ENCODE assay signal across 15 cellular contexts in genomic region chr15:83695901-83696425, GRCh38. TPM values are rescaled to one million over a fixed set of nuclear protein-coding genes. Genes with fewer than 3 reads are reported as not detected.
"Had no signal": no experiment of that assay in that cellular context is flagged by ENCODE, and none has a peak within 500 bp of the region (broad histone marks: within the 10 kb centered on the region; RNA-seq: fewer than 3 reads in every experiment).

No MANE protein-coding gene starts in this region.

- H3K36me3 ChIP-seq: right lobe of liver, suprapubic skin had no signal

- H3K4me1 Mint-ChIP-seq: activated naive CD8-positive, alpha-beta T cell treated with anti-CD3 and anti-CD28 coated beads for 36 hours had no signal

- H3K27ac Mint-ChIP-seq: activated naive CD8-positive, alpha-beta T cell treated with anti-CD3 and anti-CD28 coated beads for 36 hours; endodermal cell had no signal

- H3K9me3 ChIP-seq: right lobe of liver, suprapubic skin had no signal

- H3K4me3 ChIP-seq: right lobe of liver, suprapubic skin had no signal

- H3K36me3 Mint-ChIP-seq: activated naive CD8-positive, alpha-beta T cell treated with anti-CD3 and anti-CD28 coated beads for 36 hours had no signal

- H3K9me3 Mint-ChIP-seq: activated naive CD8-positive, alpha-beta T cell treated with anti-CD3 and anti-CD28 coated beads for 36 hours; endodermal cell had no signal

- ATAC-seq: activated CD4-positive, CD25-positive, alpha-beta regulatory T cell treated with anti-CD3 and anti-CD28 coated beads, Interleukin-2, amount 50 U/mL, for 24 hours; left lobe of liver; stimulated activated naive CD8-positive, alpha-beta T cell treated with anti-CD3 and anti-CD28 coated beads, Interleukin-15, Interleukin-2, amounts not matched to agents 100 U/mL and 50 U/mL, for 24 hours had no signal

- H3K4me1 ChIP-seq: suprapubic skin had no signal

- H3K27me3 ChIP-seq: right lobe of liver, suprapubic skin had no signal

- H3K4me3 Mint-ChIP-seq: activated naive CD8-positive, alpha-beta T cell treated with anti-CD3 and anti-CD28 coated beads for 36 hours; endodermal cell had no signal

- H3K27ac ChIP-seq: right lobe of liver, suprapubic skin had no signal

- DNase-seq: activated CD4-positive, alpha-beta T cell treated with anti-CD3 and anti-CD28 coated beads, Interleukin-2, amount 50 U/mL, for 48 hours; activated gamma-delta T cell; activated naive CD8-positive, alpha-beta T cell treated with anti-CD3 and anti-CD28 coated beads for 36 hours; activated T-cell treated with anti-CD3 and anti-CD28 coated beads, Interleukin-2, amount 50 U/mL, for 48 hours; glutamatergic neuron; posterior cingulate gyrus; stimulated activated CD4-positive, alpha-beta T cell treated with anti-CD3 and anti-CD28 coated beads, Interleukin-12 subunit alpha, Interleukin-12 subunit beta, amount 100 ng/mL, for 4 hours; stimulated activated CD4-positive, alpha-beta T cell treated with anti-CD3 and anti-CD28 coated beads, Interleukin-2, amount 100 ng/mL, for 48 hours; stimulated activated naive CD8-positive, alpha-beta T cell treated with anti-CD3 and anti-CD28 coated beads, Interleukin-15, Interleukin-2, amounts not matched to agents 100 U/mL and 50 U/mL, for 24 hours; T-helper 2 cell had no signal

RNA-seq across cellular contexts. Expression of gene ADAMTSL3, which starts 42.0 kb away (rescaled TPM):
- total RNA-seq: activated naive CD8-positive, alpha-beta T cell treated with anti-CD3 and anti-CD28 coated beads for 36 hours had no signal
